33 cellular contexts compared by ENCODE assay signal in genomic region chr6:46234156-46234556, GRCh38.
DNase-seq lines count a peak whose midpoint lies in the region; ATAC-seq, FAIRE-seq and TF ChIP-seq lines count a peak whose summit lies in the region.
"Had no signal": no experiment of that assay in that cellular context is flagged by ENCODE, and none has a peak within 500 bp of the region (broad histone marks: within the 10 kb centered on the region; RNA-seq: fewer than 3 reads in every experiment).

No MANE protein-coding gene starts in this region.

- intact Hi-C loops in HepG2 (cut with micrococcal nuclease; ENCODE audit: unreplicated experiment) (no loop called here), right lobe of liver (cut with DNase I) (loop anchor here in 1 of 2 donors (10.0 kb wide), 1 partner anchor 181 kb away; no protein-coding TSS in a partner anchor), gastrocnemius medialis (cut with DNase I; ENCODE audit: low total_unique reads) (no loop called here)
- intact Hi-C loops in naive thymus-derived CD4-positive, alpha-beta T cell (cut with micrococcal nuclease) = no loop called here

- ATAC-seq in HepG2 (no peak), right lobe of liver (no peak), gastrocnemius medialis (peak; percentile 51 to 53)
- ATAC-seq in naive thymus-derived CD4-positive, alpha-beta T cell = no peak
- ATAC-seq: activated T-helper 17 cell treated with anti-CD3 and anti-CD28 coated beads, Interleukin-2, amount 50 U/mL, for 72 hours had no signal

- peaks cover 0 to 5% (median 0%) of the 10 kb centered on the region in 7 donors for H3K4me1 Mint-ChIP-seq in naive thymus-derived CD4-positive, alpha-beta T cell
- no peaks in the 10 kb centered on the region for H3K4me1 Mint-ChIP-seq in osteocyte (ENCODE audit: unreplicated experiment)
- H3K4me1 Mint-ChIP-seq: activated T-helper 17 cell treated with anti-CD3 and anti-CD28 coated beads, Interleukin-2, amount 50 U/mL, for 72 hours; CD4-positive, CD25-positive, alpha-beta regulatory T cell; neural progenitor cell had no signal

- H3K27ac ChIP-seq in HepG2 (ENCODE audit: extremely low read length, insufficient read depth, low read length) (no peak overlapping the region), right lobe of liver (no peak overlapping the region), right atrium auricular region (peak overlapping the region; percentile 52 to 66), gastrocnemius medialis (peak overlapping the region; percentile 35 to 69 (median 58))
- H3K27ac ChIP-seq in naive thymus-derived CD4-positive, alpha-beta T cell (ENCODE audit: low read depth, low read length) = no peak overlapping the region
- H3K27ac ChIP-seq: epithelial cell of prostate, neural progenitor cell, parathyroid adenoma, SJCRH30, WERI-Rb-1 had no signal

- peaks cover 14 to 49% (median 24%) of the 10 kb centered on the region in 5 donors for H3K27me3 Mint-ChIP-seq in naive thymus-derived CD4-positive, alpha-beta T cell
- H3K27me3 Mint-ChIP-seq in osteocyte (ENCODE audit: unreplicated experiment) = no peaks in the 10 kb centered on the region

- H3K27me3 ChIP-seq in HepG2 (ENCODE audit: control insufficient read depth in 1 of 2, insufficient read depth in 2 of 2, low read length in 2 of 2) (no peaks in the 10 kb centered on the region), right lobe of liver (no peaks in the 10 kb centered on the region), right atrium auricular region (no peaks in the 10 kb centered on the region), gastrocnemius medialis (no peaks in the 10 kb centered on the region)
- no peaks in the 10 kb centered on the region for H3K27me3 ChIP-seq in naive thymus-derived CD4-positive, alpha-beta T cell (ENCODE audit: control insufficient read depth in 2 of 2, insufficient read depth in 2 of 2, low read length in 2 of 2)
- H3K27me3 ChIP-seq: breast epithelium, neural progenitor cell, SJCRH30 had no signal

- FAIRE-seq in HepG2 (lab: Jason Lieb, UNC) = no peak
- FAIRE-seq: D721Med, GM19239, RCC 7860 had no signal

- no peak for TF ChIP-seq CTCF in HepG2 (CRISPR knock-in tag; IDR thresholded peaks at IDR 0.05)
- no peak for TF ChIP-seq CTCF in right lobe of liver (IDR thresholded peaks at IDR 0.05)
- TF ChIP-seq CTCF in right atrium auricular region (IDR thresholded peaks at IDR 0.05) = no peak
- TF ChIP-seq CTCF in gastrocnemius medialis (IDR thresholded peaks at IDR 0.05 in 4 of 5, conservative IDR thresholded peaks at IDR 0.05 in 1 of 5) = no peak
- no peak for TF ChIP-seq CTCF in osteocyte (IDR thresholded peaks at IDR 0.05)

- H3K4me2 ChIP-seq in HepG2 (ENCODE audit: low read depth, low read length) = no peak overlapping the region
- H3K4me2 ChIP-seq: neural progenitor cell had no signal

- H2AFZ ChIP-seq in HepG2 (ENCODE audit: low read length) = no peak overlapping the region
- H2AFZ ChIP-seq: neural progenitor cell, parathyroid adenoma had no signal

- TF ChIP-seq RAD21 in HepG2 (CRISPR knock-in tag; IDR thresholded peaks at IDR 0.05) = no peak

- no peaks in the 10 kb centered on the region for H3K4me1 ChIP-seq in HepG2 (ENCODE audit: insufficient read depth, low read length)
- no peaks in the 10 kb centered on the region for H3K4me1 ChIP-seq in right lobe of liver
- H3K4me1 ChIP-seq in right atrium auricular region = peaks cover 0 to 33% of the 10 kb centered on the region in 2 donors
- peaks cover 23 to 53% of the 10 kb centered on the region in 2 donors for H3K4me1 ChIP-seq in gastrocnemius medialis
- H3K4me1 ChIP-seq in naive thymus-derived CD4-positive, alpha-beta T cell (ENCODE audit: control insufficient read depth in 2 of 2, insufficient read depth in 2 of 2, low read length in 2 of 2) = no peaks in the 10 kb centered on the region
- H3K4me1 ChIP-seq: breast epithelium, parathyroid adenoma, SJCRH30 had no signal

- no peak for DNase-seq in HepG2 (ENCODE audit: low spot score)
- no peak for DNase-seq in right lobe of liver
- DNase-seq in right atrium auricular region (ENCODE audit: low spot score) = peak; percentile 65
- peak in 1 of 2 donors; percentile 41 for DNase-seq in gastrocnemius medialis
- DNase-seq in Kasumi-1 (lab: John Stamatoyannopoulos, UW) = no peak
- DNase-seq in naive thymus-derived CD4-positive, alpha-beta T cell = no peak
- DNase-seq in osteocyte (ENCODE audit: extremely low spot score, unreplicated experiment) = no peak
- DNase-seq in DMS79 (lab: John Stamatoyannopoulos, UW) = no peak
- DNase-seq: 8988T; activated CD4-positive, alpha-beta T cell treated with anti-CD3 and anti-CD28 coated beads for 4 hours; activated naive CD4-positive, alpha-beta T cell treated with anti-CD3 and anti-CD28 coated beads, Interleukin-2, amount 50 U/mL, for 16 hours; amniotic stem cell; CD4-positive, CD25-positive, alpha-beta regulatory T cell; effector CD8-positive, alpha-beta T cell; glutamatergic neuron; NCI-H1092; NCI-H1694 treated with DMSO at 0.1 percent for 48 hours; NCI-H446 treated with DMSO at 0.1 percent for 48 hours; NCI-H774; SJCRH30; stimulated activated CD4-positive, alpha-beta T cell treated with anti-CD3 and anti-CD28 coated beads, Interleukin-4, amount 100 ng/mL, for 4 hours; SW 1271; T-helper 9 cell; WERI-Rb-1 had no signal

- no peaks in the 10 kb centered on the region for H4K20me1 ChIP-seq in HepG2 (ENCODE audit: insufficient read depth, low read length)

- TF ChIP-seq EP300 in HepG2 (IDR thresholded peaks at IDR 0.05; ENCODE audit: low read depth in 2 of 2, low read length in 2 of 2) = no peak
- no peak for TF ChIP-seq EP300 in HepG2 (CRISPR knock-in tag; IDR thresholded peaks at IDR 0.05; ENCODE audit: borderline replicate concordance)

- CTCF ChIA-PET in HepG2 (lab: Yijun Ruan, JAX; ENCODE audit: low intra/inter-chr PET ratio, low total read pairs) = no interaction called here
- CTCF ChIA-PET in naive thymus-derived CD4-positive, alpha-beta T cell (lab: Charles Lee) = interaction anchor here (0.6 kb wide), 1 partner anchor 144 kb away, joined by 3 read pairs; no protein-coding TSS in a partner anchor

- TF ChIP-seq POLR2A in HepG2 (IDR thresholded peaks at IDR 0.05; ENCODE audit: insufficient read depth in 1 of 2, low read depth in 2 of 2, low read length in 2 of 2) (no peak), right lobe of liver (IDR thresholded peaks at IDR 0.05) (no peak), gastrocnemius medialis (IDR thresholded peaks at IDR 0.05) (no peak)

- H3K9me3 Mint-ChIP-seq in naive thymus-derived CD4-positive, alpha-beta T cell = peaks cover 0 to 12% (median 6%) of the 10 kb centered on the region in 11 donors
- peaks cover 9% of the 10 kb centered on the region for H3K9me3 Mint-ChIP-seq in osteocyte (ENCODE audit: unreplicated experiment)
- H3K9me3 Mint-ChIP-seq: activated T-helper 17 cell treated with anti-CD3 and anti-CD28 coated beads, Interleukin-2, amount 50 U/mL, for 72 hours had no signal

- H3K9me3 ChIP-seq in HepG2 (ENCODE audit: low read length) (peaks cover 7% of the 10 kb centered on the region), right lobe of liver (no peaks in the 10 kb centered on the region), right atrium auricular region (no peaks in the 10 kb centered on the region), gastrocnemius medialis (no peaks in the 10 kb centered on the region)
- H3K9me3 ChIP-seq in naive thymus-derived CD4-positive, alpha-beta T cell (ENCODE audit: control insufficient read depth in 2 of 3, low read length in 3 of 3) = peaks cover 0 to 4% (median 0%) of the 10 kb centered on the region in 3 experiments
- H3K9me3 ChIP-seq: breast epithelium, SJCRH30 had no signal

- POLR2A ChIA-PET in HepG2 (lab: Yijun Ruan, JAX) = no interaction called here
- POLR2A ChIA-PET in naive thymus-derived CD4-positive, alpha-beta T cell (lab: Charles Lee) = no interaction called here

- H3K79me2 ChIP-seq in HepG2 (ENCODE audit: insufficient read depth, low read length) = no peaks in the 10 kb centered on the region
- H3K79me2 ChIP-seq: parathyroid adenoma had no signal

- WGBS in HepG2 (ENCODE audit: low lambda C conversion rate) = 24% methylated on average over 2 of the region's 2 CpGs
- WGBS in right lobe of liver (ENCODE audit: insufficient coverage, low coverage, low lambda C conversion rate, missing lambda C conversion rate) = 83% methylated on average over 2 of the region's 2 CpGs

- no peak overlapping the region for H3K27ac Mint-ChIP-seq in naive thymus-derived CD4-positive, alpha-beta T cell
- H3K27ac Mint-ChIP-seq in osteocyte (ENCODE audit: unreplicated experiment) = no peak overlapping the region
- H3K27ac Mint-ChIP-seq: activated T-helper 17 cell treated with anti-CD3 and anti-CD28 coated beads, Interleukin-2, amount 50 U/mL, for 72 hours; CD4-positive, CD25-positive, alpha-beta regulatory T cell; neural progenitor cell; type B pancreatic cell had no signal

- H3K9ac ChIP-seq in HepG2 (ENCODE audit: insufficient read depth, low read depth, low read length) = no peak overlapping the region
- H3K9ac ChIP-seq: neural progenitor cell, parathyroid adenoma had no signal

- H3K4me3 Mint-ChIP-seq in naive thymus-derived CD4-positive, alpha-beta T cell = no peak overlapping the region
- H3K4me3 Mint-ChIP-seq in osteocyte (ENCODE audit: unreplicated experiment) = no peak overlapping the region
- H3K4me3 Mint-ChIP-seq: activated T-helper 17 cell treated with anti-CD3 and anti-CD28 coated beads, Interleukin-2, amount 50 U/mL, for 72 hours; CD4-positive, CD25-positive, alpha-beta regulatory T cell; neural progenitor cell; type B pancreatic cell had no signal

- no peaks in the 10 kb centered on the region for H3K36me3 ChIP-seq in HepG2 (replicated peaks in 1 of 2; ENCODE audit: control insufficient read depth in 1 of 2, insufficient read depth in 2 of 2, low read length in 2 of 2)
- no peaks in the 10 kb centered on the region for H3K36me3 ChIP-seq in right lobe of liver
- H3K36me3 ChIP-seq in right atrium auricular region = peaks cover 9% of the 10 kb centered on the region
- H3K36me3 ChIP-seq in gastrocnemius medialis = peaks cover 0 to 11% of the 10 kb centered on the region in 2 donors
- H3K36me3 ChIP-seq in naive thymus-derived CD4-positive, alpha-beta T cell (ENCODE audit: control insufficient read depth in 2 of 3, insufficient read depth in 3 of 3, low read length in 3 of 3) = no peaks in the 10 kb centered on the region
- H3K36me3 ChIP-seq: breast epithelium, neural progenitor cell, SJCRH30, WERI-Rb-1 had no signal

- H3K4me3 ChIP-seq in HepG2 (replicated peaks in 1 of 3; ENCODE audit: insufficient read depth in 1 of 3, low read depth in 2 of 3, low read length in 3 of 3) (no peak overlapping the region), right lobe of liver (no peak overlapping the region), right atrium auricular region (no peak overlapping the region), gastrocnemius medialis (no peak overlapping the region)
- H3K4me3 ChIP-seq in naive thymus-derived CD4-positive, alpha-beta T cell (ENCODE audit: low read length) = no peak overlapping the region
- H3K4me3 ChIP-seq: breast epithelium, neural progenitor cell, SJCRH30 had no signal

- in situ Hi-C loops in HepG2 (cut with HindIII; ENCODE audit: extremely low pct_ligation_motif_present, low pct_unique_long_range_greater_than_20kb) (no loop called here), gastrocnemius medialis (cut with MboI; ENCODE audit: low sequenced_read_pairs in 4 of 4) (loop anchor here in 2 of 4 donors (10.0 to 25.0 kb wide), 2 partner anchors 178 to 261 kb away; partner anchors contain the start of gene RCAN2 (in 1 of the 2))

- peaks cover 0 to 5% (median 0%) of the 10 kb centered on the region in 5 donors for H3K36me3 Mint-ChIP-seq in naive thymus-derived CD4-positive, alpha-beta T cell
- H3K36me3 Mint-ChIP-seq in osteocyte (ENCODE audit: unreplicated experiment) = peaks cover 7% of the 10 kb centered on the region
- H3K36me3 Mint-ChIP-seq: CD4-positive, CD25-positive, alpha-beta regulatory T cell; neural progenitor cell; type B pancreatic cell had no signal

- BruUV-seq in HepG2 (replicated peaks; lab: Mats Ljungman, UMichigan) = no TSS peak

Comparison
In these comparisons a context has a peak if more than half of its experiments do, and no peak if none do; other contexts are left out.
1. ATAC-seq: peak in gastrocnemius medialis (2 of 2); none in HepG2 (single experiment), right lobe of liver (0 of 4) and naive thymus-derived CD4-positive, alpha-beta T cell (single experiment).
2. H3K27ac ChIP-seq: peak in right atrium auricular region (2 of 2) and gastrocnemius medialis (4 of 4); none in HepG2 (single experiment), right lobe of liver (0 of 3) and naive thymus-derived CD4-positive, alpha-beta T cell (single experiment).